Comparison of ENCODE assay signal across 24 cellular contexts in the genomic region with DNA sequence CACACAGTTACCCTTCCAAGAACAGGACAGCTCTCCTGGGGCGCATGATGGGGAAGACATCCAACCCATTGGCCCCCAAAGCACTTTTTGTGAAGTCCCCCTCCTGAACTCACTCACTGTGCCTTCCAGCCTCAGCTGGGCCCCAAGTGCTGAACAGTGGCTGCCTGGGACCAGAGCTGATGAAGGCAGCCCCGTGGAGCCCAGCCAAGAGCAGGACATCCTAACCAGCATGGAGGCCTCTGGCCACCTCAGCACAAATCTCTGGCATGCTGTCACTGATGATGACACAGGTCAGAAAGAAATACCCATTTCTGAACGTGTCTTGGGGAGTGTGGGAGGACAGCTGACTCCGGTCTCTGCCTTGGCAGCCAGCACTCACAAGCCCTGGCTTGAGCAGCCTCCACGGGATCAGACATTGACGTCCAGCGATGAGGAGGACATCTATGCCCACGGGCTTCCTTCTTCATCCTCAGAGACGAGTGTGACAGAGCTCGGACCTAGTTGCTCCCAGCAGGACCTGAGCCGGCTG.
"Had no signal": no experiment of that assay in that cellular context is flagged by ENCODE, and none has a peak within 500 bp of the region (broad histone marks: within the 10 kb centered on the region; RNA-seq: fewer than 3 reads in every experiment).

No MANE protein-coding gene starts in this region.

- H3K4me3 ChIP-seq: hepatocyte, lung, prostate gland, spleen, thyroid gland, upper lobe of left lung, uterus had no signal

- H3K4me1 ChIP-seq: parathyroid adenoma, prostate gland, thyroid gland, uterus had no signal

- ATAC-seq: left colon; left ventricle myocardium superior; sciatic nerve; stimulated activated memory B cell treated with anti-CD40 and anti-IgM and Interleukin-4, amounts not matched to agents 10 μg/mL and 1 μg/mL and 100 μg/mL, for 72 hours had no signal

- H3K4me3 Mint-ChIP-seq: naive B cell; nephron; stimulated activated memory B cell treated with anti-CD40 and anti-IgM and Interleukin-4, amounts not matched to agents 10 μg/mL and 1 μg/mL and 100 μg/mL, for 72 hours; stimulated activated naive CD8-positive, alpha-beta T cell treated with anti-CD3 and anti-CD28 coated beads, Interleukin-15, Interleukin-2, amounts not matched to agents 100 ng/mL and 50 ng/mL, for 24 hours had no signal

- DNase-seq: cortex of kidney; effector memory CD4-positive, alpha-beta T cell; foreskin melanocyte; kidney; left colon; left ventricle myocardium superior; mesendoderm; naive B cell; retina; spleen; stimulated activated CD4-positive, alpha-beta T cell treated with anti-CD3 and anti-CD28 coated beads, Interleukin-15, amount 100 ng/mL, for 24 hours; stimulated activated CD4-positive, alpha-beta T cell treated with anti-CD3 and anti-CD28 coated beads, Interleukin-1b, Interleukin-23, amount 100 ng/mL, for 48 hours; stimulated activated CD4-positive, alpha-beta T cell treated with anti-CD3 and anti-CD28 coated beads, Interleukin-4, amount 100 ng/mL, for 24 hours; thyroid gland; upper lobe of left lung; uterus had no signal

- H2AFZ ChIP-seq: hepatocyte, parathyroid adenoma had no signal

- H3K36me3 ChIP-seq: prostate gland, uterus had no signal

- H3K9me3 Mint-ChIP-seq: naive B cell; nephron; stimulated activated memory B cell treated with anti-CD40 and anti-IgM and Interleukin-4, amounts not matched to agents 10 μg/mL and 1 μg/mL and 100 μg/mL, for 72 hours; stimulated activated naive CD8-positive, alpha-beta T cell treated with anti-CD3 and anti-CD28 coated beads, Interleukin-15, Interleukin-2, amounts not matched to agents 100 ng/mL and 50 ng/mL, for 24 hours had no signal

- H3K9ac ChIP-seq: parathyroid adenoma had no signal

- H3K27me3 ChIP-seq: hepatocyte, spleen, thyroid gland, upper lobe of left lung, uterus had no signal

- H3K27ac Mint-ChIP-seq: naive B cell; nephron; stimulated activated memory B cell treated with anti-CD40 and anti-IgM and Interleukin-4, amounts not matched to agents 10 μg/mL and 1 μg/mL and 100 μg/mL, for 72 hours; stimulated activated naive CD8-positive, alpha-beta T cell treated with anti-CD3 and anti-CD28 coated beads, Interleukin-15, Interleukin-2, amounts not matched to agents 100 ng/mL and 50 ng/mL, for 24 hours had no signal

- H3K9me3 ChIP-seq: prostate gland, spleen, thyroid gland, upper lobe of left lung, uterus had no signal

- H3K27me3 Mint-ChIP-seq: naive B cell; stimulated activated memory B cell treated with anti-CD40 and anti-IgM and Interleukin-4, amounts not matched to agents 10 μg/mL and 1 μg/mL and 100 μg/mL, for 72 hours; stimulated activated naive CD8-positive, alpha-beta T cell treated with anti-CD3 and anti-CD28 coated beads, Interleukin-15, Interleukin-2, amounts not matched to agents 100 ng/mL and 50 ng/mL, for 24 hours had no signal

- H3K27ac ChIP-seq: hepatocyte, parathyroid adenoma, prostate gland, spleen, thyroid gland, upper lobe of left lung, uterus had no signal

- H3K4me2 ChIP-seq: hepatocyte had no signal
